20 cellular contexts compared by ENCODE assay signal in the genomic region with DNA sequence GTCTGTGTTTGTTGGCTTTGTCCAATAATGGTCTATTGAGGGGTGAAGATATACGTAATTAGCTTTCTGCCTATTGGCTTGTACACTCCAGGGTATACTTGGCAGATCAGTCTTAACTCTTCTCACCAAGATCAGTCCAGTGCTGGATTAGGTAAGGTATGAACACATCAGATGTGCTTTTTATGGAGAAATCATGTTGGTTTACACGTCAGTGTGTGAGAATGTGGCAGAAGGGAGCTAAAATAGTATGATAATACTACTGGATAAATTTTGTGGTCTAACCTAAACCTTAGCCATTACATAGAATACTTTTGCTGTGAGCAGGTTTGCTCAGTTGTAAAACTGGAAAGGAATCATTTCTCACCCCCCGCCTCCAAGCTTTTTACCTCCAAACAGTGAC. TPM values are rescaled to one million over a fixed set of nuclear protein-coding genes. Genes with fewer than 3 reads are reported as not detected.
DNase-seq lines count a peak whose midpoint lies in the region; ATAC-seq, FAIRE-seq and TF ChIP-seq lines count a peak whose summit lies in the region.
"Had no signal": no experiment of that assay in that cellular context is flagged by ENCODE, and none has a peak within 500 bp of the region (broad histone marks: within the 10 kb centered on the region; RNA-seq: fewer than 3 reads in every experiment).

No MANE protein-coding gene starts in this region.

- intact Hi-C loops in activated T-helper 1 cell treated with anti-CD3 and anti-CD28 coated beads, Interleukin-12 subunit alpha, Interleukin-12 subunit beta, Interleukin-2, Interleukin-4 antibody, amounts not matched to agents 30 ng/mL and 10 ng/mL and 1 ng/mL, durations not matched to agents 14 hours and 24 hours and 36 hours (cut with micrococcal nuclease) = loop anchor here (10.0 kb wide), 2 partner anchors 647 to 917 kb away; a partner anchor contains a TSS

- H3K4me3 ChIP-seq in AG10803 (ENCODE audit: low read length) = no peak overlapping the region
- H3K4me3 ChIP-seq: GM12878, PC-9 had no signal

- no peak overlapping the region for H3K4me3 Mint-ChIP-seq in activated T-helper 1 cell treated with anti-CD3 and anti-CD28 coated beads, Interleukin-12 subunit alpha, Interleukin-12 subunit beta, Interleukin-2, Interleukin-4 antibody, amounts not matched to agents 30 ng/mL and 10 ng/mL and 1 ng/mL, durations not matched to agents 14 hours and 24 hours and 36 hours

- no peak for ATAC-seq in GM18861 (IDR thresholded peaks at IDR 0.05; ENCODE audit: unreplicated experiment)
- ATAC-seq: GM12878, SK-N-SH treated with all-trans-retinoic acid at 6 μM for 48 hours had no signal

- TF ChIP-seq CTCF in AG10803 (conservative IDR thresholded peaks at IDR 0.05; ENCODE audit: low read length) = no peak

- DNase-seq in AG10803 (ENCODE audit: low read depth) (peak; percentile 36), EL (peak; percentile 18), iris pigment epithelial cell (ENCODE audit: low read depth) (peak; percentile 43), HT-29 (ENCODE audit: low spot score) (no peak), COLO668 (lab: John Stamatoyannopoulos, UW; ENCODE audit: unreplicated experiment) (no peak), GM19239 (ENCODE audit: insufficient read length, low spot score) (no peak)
- DNase-seq in activated T-helper 1 cell treated with anti-CD3 and anti-CD28 coated beads, Interleukin-12 subunit alpha, Interleukin-12 subunit beta, Interleukin-2, Interleukin-4 antibody, amounts not matched to agents 30 ng/mL and 10 ng/mL and 1 ng/mL, durations not matched to agents 14 hours and 24 hours and 36 hours (ENCODE audit: low spot score) = no peak
- DNase-seq: C1 segment of cervical spinal cord, DND-41, GF-D8, NCI-H1436, NCI-H1930, NCI-H345, NCI-H524 treated with DMSO at 0.1 percent for 48 hours, PC-9, SIG-M5 had no signal

- FAIRE-seq in GM19239 (lab: Jason Lieb, UNC) = no peak
- FAIRE-seq: GM12878, H54 had no signal

- H3K9me3 Mint-ChIP-seq in activated T-helper 1 cell treated with anti-CD3 and anti-CD28 coated beads, Interleukin-12 subunit alpha, Interleukin-12 subunit beta, Interleukin-2, Interleukin-4 antibody, amounts not matched to agents 30 ng/mL and 10 ng/mL and 1 ng/mL, durations not matched to agents 14 hours and 24 hours and 36 hours = no peaks in the 10 kb centered on the region

- H3K27me3 Mint-ChIP-seq in activated T-helper 1 cell treated with anti-CD3 and anti-CD28 coated beads, Interleukin-12 subunit alpha, Interleukin-12 subunit beta, Interleukin-2, Interleukin-4 antibody, amounts not matched to agents 30 ng/mL and 10 ng/mL and 1 ng/mL, durations not matched to agents 14 hours and 24 hours and 36 hours (ENCODE audit: insufficient read depth) = no peaks in the 10 kb centered on the region

- peaks cover 25% of the 10 kb centered on the region for H3K4me1 Mint-ChIP-seq in activated T-helper 1 cell treated with anti-CD3 and anti-CD28 coated beads, Interleukin-12 subunit alpha, Interleukin-12 subunit beta, Interleukin-2, Interleukin-4 antibody, amounts not matched to agents 30 ng/mL and 10 ng/mL and 1 ng/mL, durations not matched to agents 14 hours and 24 hours and 36 hours (ENCODE audit: low read depth)

- H3K27ac Mint-ChIP-seq in activated T-helper 1 cell treated with anti-CD3 and anti-CD28 coated beads, Interleukin-12 subunit alpha, Interleukin-12 subunit beta, Interleukin-2, Interleukin-4 antibody, amounts not matched to agents 30 ng/mL and 10 ng/mL and 1 ng/mL, durations not matched to agents 14 hours and 24 hours and 36 hours = peak overlapping the region; percentile 47

- peaks cover 19% of the 10 kb centered on the region for H3K36me3 Mint-ChIP-seq in activated T-helper 1 cell treated with anti-CD3 and anti-CD28 coated beads, Interleukin-12 subunit alpha, Interleukin-12 subunit beta, Interleukin-2, Interleukin-4 antibody, amounts not matched to agents 30 ng/mL and 10 ng/mL and 1 ng/mL, durations not matched to agents 14 hours and 24 hours and 36 hours (ENCODE audit: low read depth)

RNA-seq across cellular contexts. Expression of a gene that starts 4.2 kb away (rescaled TPM):
- total RNA-seq in activated T-helper 1 cell treated with anti-CD3 and anti-CD28 coated beads, Interleukin-12 subunit alpha, Interleukin-12 subunit beta, Interleukin-2, Interleukin-4 antibody, amounts not matched to agents 30 ng/mL and 10 ng/mL and 1 ng/mL, durations not matched to agents 14 hours and 24 hours and 36 hours = 213 and 218 TPM in 2 replicates
- total RNA-seq in HT-29 (2014; rRNA removed; shearing (Covaris generic)) = 257 and 284 TPM in 2 replicates

Comparison
In these comparisons a context has a peak if more than half of its experiments do, and no peak if none do; other contexts are left out.
1. DNase-seq: peak in AG10803 (single experiment), EL (single experiment) and iris pigment epithelial cell (single experiment); none in activated T-helper 1 cell treated with anti-CD3 and anti-CD28 coated beads, Interleukin-12 subunit alpha, Interleukin-12 subunit beta, Interleukin-2, Interleukin-4 antibody, amounts not matched to agents 30 ng/mL and 10 ng/mL and 1 ng/mL, durations not matched to agents 14 hours and 24 hours and 36 hours (single experiment), HT-29 (single experiment), COLO668 (single experiment) and GM19239 (single experiment).